Comparison of ENCODE assay signal across 16 cellular contexts in genomic region chr18:13175266-13175665, GRCh38. TPM values are rescaled to one million over a fixed set of nuclear protein-coding genes. Genes with fewer than 3 reads are reported as not detected.
"Had no signal": no experiment of that assay in that cellular context is flagged by ENCODE, and none has a peak within 500 bp of the region (broad histone marks: within the 10 kb centered on the region; RNA-seq: fewer than 3 reads in every experiment).

No MANE protein-coding gene starts in this region.

- H3K27me3 ChIP-seq: tibial artery had no signal

- FAIRE-seq: endometrium had no signal

- H3K9me3 ChIP-seq: tibial artery had no signal

- H3K4me3 ChIP-seq: tibial artery had no signal

- H3K36me3 ChIP-seq: tibial artery had no signal

- DNase-seq: activated effector memory CD4-positive, alpha-beta T cell treated with anti-CD3 and anti-CD28 coated beads, Interleukin-2, amount 50 U/mL, for 16 hours; activated naive CD4-positive, alpha-beta T cell treated with anti-CD3 and anti-CD28 coated beads, Interleukin-2, amount 50 U/mL, for 16 hours; activated T-cell treated with anti-CD3 and anti-CD28 coated beads for 4 hours; anterior cingulate cortex; caudate nucleus; effector CD4-positive, alpha-beta T cell; foreskin fibroblast; immature natural killer cell; midbrain; posterior cingulate gyrus; stimulated activated CD4-positive, alpha-beta T cell treated with anti-CD3 and anti-CD28 coated beads, Interleukin-12 subunit alpha, Interleukin-12 subunit beta, amount 100 ng/mL, for 4 hours; substantia nigra; tibial artery had no signal

- H3K27ac ChIP-seq: tibial artery had no signal

- ATAC-seq: SK-N-SH treated with all-trans-retinoic acid at 6 μM for 48 hours had no signal

RNA-seq across cellular contexts. Expression of gene LDLRAD4, which starts 43.3 kb away (rescaled TPM):
- total RNA-seq: fibroblast of lung had no signal
- polyA plus RNA-seq: fibroblast of lung had no signal
